ENCODE assay signal across 8 cellular contexts in the genomic region with DNA sequence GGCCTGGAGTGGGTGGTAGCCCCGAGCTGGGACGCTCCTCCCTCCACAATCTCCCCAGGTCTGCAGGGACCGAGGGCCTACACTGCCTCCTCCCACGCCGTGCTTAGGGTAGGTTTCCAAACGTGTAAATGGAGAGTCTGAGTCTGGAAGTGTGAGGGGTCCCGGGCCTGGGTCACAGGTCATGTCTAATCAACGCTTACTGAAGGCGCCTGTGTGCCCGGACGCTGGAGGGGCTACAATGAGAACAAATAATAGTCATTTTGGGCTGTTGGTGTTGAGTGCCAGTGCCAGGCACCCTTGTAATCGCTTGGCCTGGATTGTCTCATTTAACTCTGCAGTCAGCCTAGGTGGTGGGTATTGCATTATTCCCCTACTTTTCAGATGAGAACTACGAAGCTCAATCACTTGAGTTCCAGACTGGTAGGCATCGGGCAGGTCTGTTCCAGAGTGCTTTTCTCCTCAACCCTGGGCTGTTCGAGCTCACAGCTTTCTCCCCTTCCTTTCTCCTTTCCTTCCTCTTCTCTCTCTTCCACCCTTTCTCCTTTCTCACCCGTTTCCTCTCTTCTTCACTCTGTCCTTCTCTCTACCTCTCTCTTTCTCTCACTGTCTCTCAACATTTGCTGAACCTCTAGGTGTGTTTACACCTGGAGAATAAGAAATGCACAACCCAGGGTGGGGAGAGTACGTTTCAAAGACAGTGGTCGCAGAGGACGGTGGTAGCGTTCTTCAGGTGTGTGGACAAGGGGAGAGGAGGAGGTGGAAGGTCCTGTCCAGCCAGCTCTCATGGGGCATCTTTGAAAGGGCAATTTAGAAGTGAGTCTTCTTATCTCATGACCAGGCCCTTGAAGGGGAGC. TPM values are rescaled to one million over a fixed set of nuclear protein-coding genes. Genes with fewer than 3 reads are reported as not detected.
DNase-seq lines count a peak whose midpoint lies in the region; ATAC-seq, FAIRE-seq and TF ChIP-seq lines count a peak whose summit lies in the region.

No MANE protein-coding gene starts in this region.

- no peak overlapping the region for H4K5ac ChIP-seq in H1 (ENCODE audit: insufficient read length, low read depth, low read length)

- H2BK120ac ChIP-seq in H1 (replicated peaks; ENCODE audit: low read depth, low read length) = no peak overlapping the region

- H3K9ac ChIP-seq in NT2/D1 (ENCODE audit: insufficient read length, low read depth) (peak overlapping the region; percentile 90), H1 (replicated peaks in 1 of 4; ENCODE audit: extremely low read depth in 1 of 4, low read depth in 3 of 4, low read length in 3 of 4) (peak overlapping the region; percentile 71 to 87 (median 75))

- peak overlapping the region; percentile 11 for H4K91ac ChIP-seq in H1 (replicated peaks; ENCODE audit: insufficient read length, low read length)

- H2BK20ac ChIP-seq in H1 (ENCODE audit: low read length) = no peak overlapping the region

- peak; percentile 8 for ATAC-seq in GM19467 (IDR thresholded peaks at IDR 0.05; ENCODE audit: unreplicated experiment)

- no peak overlapping the region for H3K14ac ChIP-seq in H1 (ENCODE audit: insufficient read length)

- CTCF ChIA-PET in H1 (lab: Charles Lee; ENCODE audit: partially characterized antibody) = interaction anchor here (1.0 to 1.6 kb wide), 2 partner anchors 73 to 336 kb away, joined by 3 to 6 read pairs; no protein-coding TSS in a partner anchor

- TF ChIP-seq EP300 in H1 (IDR thresholded peaks at IDR 0.05; ENCODE audit: borderline replicate concordance in 1 of 2, low read depth in 2 of 2, low read length in 2 of 2) = no peak

- peaks cover 10% of the 10 kb centered on the region; the same call in 1 of the 2 replicates for H3K23me2 ChIP-seq in H1 (ENCODE audit: low read depth, low read length)

- H3K27ac ChIP-seq in C4-2B (peak overlapping the region; percentile 91), H1 (ENCODE audit: low read depth, low read length) (no peak overlapping the region)

- no peak for TF ChIP-seq RAD21 in H1 (IDR thresholded peaks at IDR 0.05 in 1 of 2, conservative IDR thresholded peaks at IDR 0.05 in 1 of 2; ENCODE audit: low read depth in 2 of 2, low read length in 2 of 2)

- no peak for DNase-seq in NT2/D1 (ENCODE audit: low read depth, low spot score)
- no peak for DNase-seq in H1 (ENCODE audit: low read depth in 1 of 2, low spot score in 2 of 2)
- no peak for DNase-seq in H4 (ENCODE audit: low spot score)
- no peak for DNase-seq in NCI-H510A treated with DMSO at 0.1 percent for 48 hours (lab: John Stamatoyannopoulos, UW)
- DNase-seq in GM19240 (ENCODE audit: insufficient read length, low spot score) = no peak

- H3K4me3 ChIP-seq in NT2/D1 (ENCODE audit: insufficient read length, low read depth) (peak overlapping the region; percentile 79), H1 (ENCODE audit: extremely low read depth in 1 of 4, insufficient read depth in 2 of 4, low read depth in 3 of 4, low read length in 4 of 4) (peak overlapping the region; percentile 47 to 91 (median 67)), neuron (ENCODE audit: low read length) (peak overlapping the region; percentile 85)

- no peak overlapping the region for H3K56ac ChIP-seq in H1 (replicated peaks; ENCODE audit: insufficient read length, low read depth, low read length)

- H3K4ac ChIP-seq in H1 (replicated peaks; ENCODE audit: insufficient read length, low read depth, low read length) = no peak overlapping the region

- H4K8ac ChIP-seq in H1 (ENCODE audit: extremely low read depth, insufficient read depth, low read length) = peak overlapping the region; percentile 28; the same call in 1 of the 2 replicates

- no peak for TF ChIP-seq POLR2A in H1 (IDR thresholded peaks at IDR 0.05; ENCODE audit: control extremely low read depth in 1 of 2, low read depth in 2 of 2, low read length in 2 of 2)

- H3K4me1 ChIP-seq in NT2/D1 (ENCODE audit: insufficient read depth, insufficient read length) = peaks cover 11% of the 10 kb centered on the region
- peaks cover 0 to 17% (median 11%) of the 10 kb centered on the region in 4 experiments; a peak in 6 of 7 replicates for H3K4me1 ChIP-seq in H1 (replicated peaks in 1 of 4; ENCODE audit: control insufficient read depth in 3 of 4, insufficient read depth in 4 of 4, low read length in 3 of 4)
- peaks cover 23% of the 10 kb centered on the region for H3K4me1 ChIP-seq in neuron (ENCODE audit: insufficient read depth, low read length)

- H2AK5ac ChIP-seq in H1 (ENCODE audit: low read depth, low read length) = no peak overlapping the region

- peaks cover 6 to 18% of the 10 kb centered on the region in 2 experiments for H4K20me1 ChIP-seq in H1 (replicated peaks in 1 of 2; ENCODE audit: control insufficient read depth in 1 of 2, insufficient read depth in 2 of 2, low read length in 2 of 2)

- H3K27me3 ChIP-seq in NT2/D1 (ENCODE audit: insufficient read depth, insufficient read length) = peaks cover 6% of the 10 kb centered on the region
- peaks cover 0 to 4% (median 1%) of the 10 kb centered on the region in 4 experiments; a peak in 1 of 7 replicates for H3K27me3 ChIP-seq in H1 (replicated peaks in 1 of 4; ENCODE audit: control insufficient read depth in 3 of 4, extremely low read depth in 1 of 4, insufficient read depth in 3 of 4, low read length in 3 of 4)
- H3K27me3 ChIP-seq in neuron (ENCODE audit: insufficient read depth, low read length) = no peaks in the 10 kb centered on the region

- H2BK15ac ChIP-seq in H1 (ENCODE audit: low read length) = no peak overlapping the region

- TF ChIP-seq CTCF in C4-2B (conservative IDR thresholded peaks at IDR 0.05) = no peak
- TF ChIP-seq CTCF in H1 (IDR thresholded peaks at IDR 0.05; ENCODE audit: control extremely low read depth in 1 of 3, insufficient read depth in 1 of 3, low read depth in 1 of 3, low read length in 3 of 3) = no peak

- H2BK12ac ChIP-seq in H1 (ENCODE audit: low read depth, low read length) = no peak overlapping the region; the same call in 1 of the 2 replicates

- POLR2A ChIA-PET in H1 (lab: Charles Lee; ENCODE audit: partially characterized antibody) = interaction anchor here (0.7 to 16.9 kb wide), 7 partner anchors 18 to 328 kb away, joined by 3 to 143 read pairs (median 5); a partner anchor contains a TSS

- no peaks in the 10 kb centered on the region for H3K9me3 ChIP-seq in NT2/D1 (ENCODE audit: insufficient read depth, low read length)
- no peaks in the 10 kb centered on the region for H3K9me3 ChIP-seq in H1 (ENCODE audit: insufficient read depth in 2 of 2, low read depth in 1 of 2, low read length in 1 of 2)
- H3K9me3 ChIP-seq in neuron (ENCODE audit: low read length) = no peaks in the 10 kb centered on the region

- FAIRE-seq in H1 (lab: Jason Lieb, UNC) = no peak

- H3K4me2 ChIP-seq in H1 (ENCODE audit: insufficient read depth in 1 of 2, low read depth in 2 of 2, low read length in 2 of 2) = peak overlapping the region; percentile 89 to 98

- peaks cover 2% of the 10 kb centered on the region; the same call in 1 of the 2 replicates for H3K79me1 ChIP-seq in H1 (ENCODE audit: low read depth, low read length)

- no peak overlapping the region for H3K18ac ChIP-seq in H1 (ENCODE audit: extremely low read depth, low read length)

- 59 to 100% methylated on average over 1 to 20 of the region's 20 CpGs for WGBS in H1 (ENCODE audit: extremely low coverage in 1 of 2, insufficient coverage in 1 of 2, insufficient read length in 1 of 2, insufficient replicate concordance in 2 of 2, low coverage in 1 of 2, low lambda C conversion rate in 2 of 2, missing lambda C conversion rate in 1 of 2), 2 experiments

- H3K36me3 ChIP-seq in NT2/D1 (ENCODE audit: insufficient read depth, insufficient read length, low read length) = peaks cover 28% of the 10 kb centered on the region
- peaks cover 0 to 4% (median 1%) of the 10 kb centered on the region in 4 experiments; a peak in 4 of 8 replicates for H3K36me3 ChIP-seq in H1 (ENCODE audit: control insufficient read depth in 2 of 4, insufficient read depth in 4 of 4, low read length in 3 of 4)
- H3K36me3 ChIP-seq in neuron (ENCODE audit: insufficient read depth, low read length) = peaks cover 20% of the 10 kb centered on the region

- peaks cover 0 to 2% of the 10 kb centered on the region in 2 experiments; a peak in 1 of 4 replicates for H3K79me2 ChIP-seq in H1 (ENCODE audit: control insufficient read depth in 1 of 2, insufficient read depth in 2 of 2, low read length in 2 of 2)

- H2AFZ ChIP-seq in H1 (ENCODE audit: low read length) = peak overlapping the region; percentile 16; the same call in 1 of the 2 replicates
- H2AFZ ChIP-seq in neuron (ENCODE audit: low read depth, low read length) = peak overlapping the region; percentile 80

- no peak overlapping the region for H2BK5ac ChIP-seq in H1 (ENCODE audit: low read depth, low read length)

- H3K23ac ChIP-seq in H1 (ENCODE audit: insufficient read length) = no peak overlapping the region

RNA-seq across cellular contexts. Expression of a gene that starts 0.9 kb away (rescaled TPM):
- total RNA-seq in H1 (2021; fragmentation: NEBNext Ultra II Directional; extraction: Animal tissue kit (Norgen Biotek cat#: 25700)) = 14.0 and 16.8 TPM in 2 replicates
- 27.9 and 34.2 TPM in 2 replicates for polyA plus RNA-seq in H1 (2011; rRNA removed)
- 23.4 TPM for polyA plus RNA-seq in H1 (2011; cell fraction: cytosol; rRNA removed)
- 21.8 TPM for polyA plus RNA-seq in H1 (2011; cell fraction: nucleus; rRNA removed)
- polyA plus RNA-seq in H1 (2012, experiment 1 of 2) = 11.6 to 22.2 TPM (median 17.2 TPM) in 4 replicates
- 13.6 TPM for polyA plus RNA-seq in H1 (2012, experiment 2 of 2)
- polyA plus RNA-seq in H1 (2013, experiment 1 of 2) = 14.9 TPM
- 14.4 TPM for polyA plus RNA-seq in H1 (2013, experiment 2 of 2)
- polyA minus RNA-seq in H1 (2011; rRNA and poly(A)+ RNA removed) = 14.6 and 17.5 TPM in 2 replicates
- 12.1 TPM for polyA minus RNA-seq in H1 (2011; cell fraction: cytosol; rRNA and poly(A)+ RNA removed)
- 15.3 TPM for polyA minus RNA-seq in H1 (2011; cell fraction: nucleus; rRNA and poly(A)+ RNA removed)
- 8.8 and 12.1 TPM in 2 replicates for total RNA-seq in H4 (2014; rRNA removed; shearing (Covaris generic))

RNA-seq across cellular contexts. Expression of a gene that starts 1.1 kb away (rescaled TPM):
- 32.0 and 34.5 TPM in 2 replicates for total RNA-seq in H1 (2021; fragmentation: NEBNext Ultra II Directional; extraction: Animal tissue kit (Norgen Biotek cat#: 25700))
- 47.9 and 48.3 TPM in 2 replicates for polyA plus RNA-seq in H1 (2011; rRNA removed)
- 35.9 TPM for polyA plus RNA-seq in H1 (2011; cell fraction: cytosol; rRNA removed)
- polyA plus RNA-seq in H1 (2011; cell fraction: nucleus; rRNA removed) = 41.0 TPM
- 24.1 to 37.1 TPM (median 34.7 TPM) in 4 replicates for polyA plus RNA-seq in H1 (2012, experiment 1 of 2)
- polyA plus RNA-seq in H1 (2012, experiment 2 of 2) = 43.0 TPM
- polyA plus RNA-seq in H1 (2013, experiment 1 of 2) = 24.6 TPM
- 23.7 TPM for polyA plus RNA-seq in H1 (2013, experiment 2 of 2)
- polyA minus RNA-seq in H1 (2011; rRNA and poly(A)+ RNA removed) = 20.4 and 20.9 TPM in 2 replicates
- 26.2 TPM for polyA minus RNA-seq in H1 (2011; cell fraction: cytosol; rRNA and poly(A)+ RNA removed)
- polyA minus RNA-seq in H1 (2011; cell fraction: nucleus; rRNA and poly(A)+ RNA removed) = 25.6 TPM
- 87.8 and 101 TPM in 2 replicates for total RNA-seq in H4 (2014; rRNA removed; shearing (Covaris generic))

RNA-seq across cellular contexts. Expression of a gene that starts 24.4 kb away (rescaled TPM):
- total RNA-seq in H1 (2021; fragmentation: NEBNext Ultra II Directional; extraction: Animal tissue kit (Norgen Biotek cat#: 25700)) = 0.65 TPM in 2 replicates
- 0.62 and 0.72 TPM in 2 replicates for polyA plus RNA-seq in H1 (2011; rRNA removed)
- 0.66 TPM for polyA plus RNA-seq in H1 (2011; cell fraction: cytosol; rRNA removed)
- polyA plus RNA-seq in H1 (2011; cell fraction: nucleus; rRNA removed) = 2.7 TPM
- polyA plus RNA-seq in H1 (2012, experiment 1 of 2) = 0.60 to 1.0 TPM (median 0.71 TPM) in 4 replicates
- polyA plus RNA-seq in H1 (2012, experiment 2 of 2) = 0.43 TPM
- 0.49 TPM for polyA plus RNA-seq in H1 (2013, experiment 1 of 2)
- 0.59 TPM for polyA plus RNA-seq in H1 (2013, experiment 2 of 2)
- 0.12 and 0.19 TPM in 2 replicates for polyA minus RNA-seq in H1 (2011; rRNA and poly(A)+ RNA removed)
- not detected for polyA minus RNA-seq in H1 (2011; cell fraction: cytosol; rRNA and poly(A)+ RNA removed)
- 0.80 TPM for polyA minus RNA-seq in H1 (2011; cell fraction: nucleus; rRNA and poly(A)+ RNA removed)
- total RNA-seq in H4 (2014; rRNA removed; shearing (Covaris generic)) = 0.31 TPM in 1 of 2 replicates, not detected in the other
